Comparison of ENCODE assay signal across 22 cellular contexts in genomic region chr15:77622212-77622941, GRCh38. TPM values are rescaled to one million over a fixed set of nuclear protein-coding genes. Genes with fewer than 3 reads are reported as not detected.
DNase-seq lines count a peak whose midpoint lies in the region; FAIRE-seq and TF ChIP-seq lines count a peak whose summit lies in the region.
"Had no signal": no experiment of that assay in that cellular context is flagged by ENCODE, and none has a peak within 500 bp of the region (broad histone marks: within the 10 kb centered on the region; RNA-seq: fewer than 3 reads in every experiment).

No MANE protein-coding gene starts in this region.

- H3K4ac ChIP-seq in H9 (ENCODE audit: low read depth, low read length) (no peak overlapping the region), mesenchymal stem cell (ENCODE audit: low read depth in 1 of 2, low read length in 2 of 2) (peak overlapping the region in 1 of 2 experiments; percentile 82)

- H3K9me3 Mint-ChIP-seq in H9: no peaks in the 10 kb centered on the region
- H3K9me3 Mint-ChIP-seq: CD4-positive, alpha-beta memory T cell had no signal

- no peak overlapping the region for H2BK5ac ChIP-seq in H9 (ENCODE audit: insufficient read length, low read length)
- no peak overlapping the region for H2BK5ac ChIP-seq in mesenchymal stem cell (ENCODE audit: low read depth, low read length, poor library complexity, severe bottlenecking)

- H4K5ac ChIP-seq in H9 (ENCODE audit: insufficient read length, low read depth, low read length): no peak overlapping the region

- H4K91ac ChIP-seq in H9 (ENCODE audit: insufficient read length, low read depth, low read length) (peak overlapping the region; percentile 15), mesenchymal stem cell (ENCODE audit: low read length) (peak overlapping the region; percentile 53)

- intact Hi-C loops in A673 (cut with micrococcal nuclease; ENCODE audit: unreplicated experiment): no loop called here
- intact Hi-C loops in dorsolateral prefrontal cortex (cut with DNase I): loop anchor here in 1 of 2 donors (10.0 kb wide), 1 partner anchor 208 kb away; no protein-coding TSS in a partner anchor

- H2BK20ac ChIP-seq in H9 (ENCODE audit: low read depth, low read length, poor library complexity, severe bottlenecking): no peak overlapping the region

- H3K27me3 ChIP-seq in A673 (replicated peaks; ENCODE audit: insufficient read depth, low read depth, low read length, poor library complexity): no peaks in the 10 kb centered on the region
- no peaks in the 10 kb centered on the region for H3K27me3 ChIP-seq in H9 (ENCODE audit: insufficient read depth, low read length)
- H3K27me3 ChIP-seq in dorsolateral prefrontal cortex: no peaks in the 10 kb centered on the region
- peaks cover 65 to 69% of the 10 kb centered on the region in 2 experiments for H3K27me3 ChIP-seq in mesenchymal stem cell (ENCODE audit: control insufficient read depth in 1 of 2, insufficient read depth in 1 of 2, low read length in 2 of 2)
- H3K27me3 ChIP-seq: adrenal gland had no signal

- H2BK120ac ChIP-seq in H9 (ENCODE audit: low read depth, low read length, poor library complexity, severe bottlenecking): no peak overlapping the region
- no peak overlapping the region for H2BK120ac ChIP-seq in mesenchymal stem cell (ENCODE audit: low read depth, low read length)

- no peak overlapping the region for H4K8ac ChIP-seq in H9 (replicated peaks; ENCODE audit: insufficient read length, low read depth, low read length)
- H4K8ac ChIP-seq in mesenchymal stem cell (ENCODE audit: low read length): peak overlapping the region; percentile 16

- no peaks in the 10 kb centered on the region for H3K23me2 ChIP-seq in H9 (ENCODE audit: insufficient read length, low read depth, low read length, poor library complexity, severe bottlenecking)

- H3K27ac Mint-ChIP-seq in H9: peak overlapping the region; percentile 75 to 91 (median 78)
- H3K27ac Mint-ChIP-seq: CD4-positive, alpha-beta memory T cell had no signal

- no peak overlapping the region; a peak in 2 of 5 replicates for H3K4me3 Mint-ChIP-seq in H9
- H3K4me3 Mint-ChIP-seq: CD4-positive, alpha-beta memory T cell had no signal

- H3K18ac ChIP-seq in H9 (ENCODE audit: insufficient read length, low read depth, low read length) (peak overlapping the region; percentile 56), mesenchymal stem cell (ENCODE audit: low read depth in 1 of 2, low read length in 2 of 2) (peak overlapping the region; percentile 16 to 48)

- no peak overlapping the region for H3K4me2 ChIP-seq in H9 (ENCODE audit: insufficient read depth, insufficient read length, low read length)
- H3K4me2 ChIP-seq in mesenchymal stem cell (ENCODE audit: low read length, poor library complexity, severe bottlenecking): no peak overlapping the region

- H3K23ac ChIP-seq in H9 (ENCODE audit: insufficient read length, low read depth, low read length) (no peak overlapping the region), mesenchymal stem cell (ENCODE audit: low read length in 2 of 2) (peak overlapping the region in 1 of 2 experiments; percentile 35)

- peaks cover 3% of the 10 kb centered on the region; the same call in 1 of the 2 replicates for H3K79me2 ChIP-seq in H9 (ENCODE audit: insufficient read depth, low read length)

- H3K9ac ChIP-seq in H9 (ENCODE audit: extremely low read depth, insufficient read length, low read length) (no peak overlapping the region), mesenchymal stem cell (ENCODE audit: low read length) (no peak overlapping the region)

- POLR2A ChIA-PET in A673 (lab: Charles Lee; ENCODE audit: low non-redundant PET): no interaction called here

- H3K36me3 Mint-ChIP-seq in H9 (ENCODE audit: insufficient read depth in 1 of 3, low read depth in 3 of 3): peaks cover 0 to 10% (median 0%) of the 10 kb centered on the region in 3 experiments; a peak in 5 of 7 replicates
- H3K36me3 Mint-ChIP-seq: CD4-positive, alpha-beta memory T cell had no signal

- H3K4me1 ChIP-seq in A673 (ENCODE audit: insufficient read depth, low read length, poor library complexity, severe bottlenecking) (peaks cover 51% of the 10 kb centered on the region), H9 (ENCODE audit: insufficient read depth, low read length) (peaks cover 7% of the 10 kb centered on the region; the same call in 1 of the 2 replicates), mesenchymal stem cell (ENCODE audit: control insufficient read depth, insufficient read depth, low read depth, low read length) (peaks cover 10% of the 10 kb centered on the region)
- H3K4me1 ChIP-seq: adrenal gland, SJCRH30 had no signal

- H2AK5ac ChIP-seq in H9 (ENCODE audit: insufficient read length, low read length): no peak overlapping the region
- no peak overlapping the region for H2AK5ac ChIP-seq in mesenchymal stem cell (ENCODE audit: low read length, severe bottlenecking)

- H3K36me3 ChIP-seq in A673 (ENCODE audit: insufficient read depth, low read length, poor library complexity, severe bottlenecking): no peaks in the 10 kb centered on the region
- no peaks in the 10 kb centered on the region for H3K36me3 ChIP-seq in mesenchymal stem cell (ENCODE audit: control insufficient read depth in 1 of 2, insufficient read depth in 2 of 2, low read depth in 1 of 2, low read length in 2 of 2)
- H3K36me3 ChIP-seq: adrenal gland, SJCRH30, stomach had no signal

- TF ChIP-seq CTCF in A673 (conservative IDR thresholded peaks at IDR 0.05; ENCODE audit: low read depth, low read length) (no peak), H9 (conservative IDR thresholded peaks at IDR 0.05) (no peak), dorsolateral prefrontal cortex (IDR thresholded peaks at IDR 0.05 in 54 of 56, conservative IDR thresholded peaks at IDR 0.05 in 2 of 56; ENCODE audit: low read depth in 1 of 56, partially characterized antibody in 56 of 56) (no peak)

- H3K4me1 Mint-ChIP-seq in H9: peaks cover 51 to 73% of the 10 kb centered on the region in 2 experiments
- H3K4me1 Mint-ChIP-seq: CD4-positive, alpha-beta memory T cell had no signal

- no peak overlapping the region for H3T11ph ChIP-seq in H9 (ENCODE audit: low read length)

- H3K14ac ChIP-seq in H9 (ENCODE audit: insufficient read depth, low read length) (peak overlapping the region; percentile 63), mesenchymal stem cell (ENCODE audit: low read length in 2 of 2) (peak overlapping the region in 1 of 2 experiments; percentile 2)

- H2AFZ ChIP-seq in H9 (ENCODE audit: low read length): no peak overlapping the region
- no peak overlapping the region for H2AFZ ChIP-seq in mesenchymal stem cell (ENCODE audit: low read depth, low read length)

- no peaks in the 10 kb centered on the region; the same call in 1 of the 2 replicates for H3K27me3 Mint-ChIP-seq in H9 (ENCODE audit: low read depth)

- peaks cover 2% of the 10 kb centered on the region for H4K20me1 ChIP-seq in H9 (ENCODE audit: control insufficient read depth, insufficient read depth, insufficient read length)

- no peak overlapping the region for H2BK15ac ChIP-seq in H9 (ENCODE audit: low read depth, low read length)
- H2BK15ac ChIP-seq in mesenchymal stem cell (ENCODE audit: low read depth, poor library complexity, severe bottlenecking): peak overlapping the region; percentile 26

- peak overlapping the region; percentile 28 for H3K27ac ChIP-seq in A673 (ENCODE audit: low read depth, low read length, poor library complexity, severe bottlenecking)
- no peak overlapping the region for H3K27ac ChIP-seq in H9 (ENCODE audit: insufficient read length, low read depth, low read length)
- peak overlapping the region in 55 of 59 donors; percentile 4 to 87 (median 64) for H3K27ac ChIP-seq in dorsolateral prefrontal cortex
- H3K27ac ChIP-seq in mesenchymal stem cell (ENCODE audit: low read length, poor library complexity, severe bottlenecking): no peak overlapping the region
- H3K27ac ChIP-seq: adrenal gland, SJCRH30, stomach had no signal

- no TSS peak for BruUV-seq in A673 (replicated peaks; lab: Mats Ljungman, UMichigan)

- H3K56ac ChIP-seq in H9 (ENCODE audit: insufficient read length, low read depth, low read length): no peak overlapping the region

- FAIRE-seq in urothelium cell line (lab: Jason Lieb, UNC): no peak

- CTCF ChIA-PET in A673 (lab: Charles Lee): no interaction called here

- H3K79me1 ChIP-seq in H9 (ENCODE audit: insufficient read depth, low read depth, low read length, poor library complexity, severe bottlenecking) (no peaks in the 10 kb centered on the region), mesenchymal stem cell (replicated peaks; ENCODE audit: low read length, poor library complexity, severe bottlenecking) (no peaks in the 10 kb centered on the region)

- H3K9me3 ChIP-seq in A673 (ENCODE audit: low read depth, low read length, poor library complexity, severe bottlenecking) (no peaks in the 10 kb centered on the region), H9 (ENCODE audit: control insufficient read depth, low read depth, low read length) (no peaks in the 10 kb centered on the region), mesenchymal stem cell (ENCODE audit: control insufficient read depth, low read length) (no peaks in the 10 kb centered on the region)
- H3K9me3 ChIP-seq: adrenal gland, SJCRH30, stomach had no signal

- WGBS in H9 (ENCODE audit: extremely low coverage, insufficient read length, low lambda C conversion rate): no CpG with 5 or more reads among the region's 22 CpGs
- WGBS in mesenchymal stem cell: 25% methylated on average over 22 of the region's 22 CpGs

- H2BK12ac ChIP-seq in H9 (ENCODE audit: insufficient read length, low read depth, low read length) (no peak overlapping the region), mesenchymal stem cell (ENCODE audit: low read length in 2 of 2) (peak overlapping the region in 1 of 2 experiments; percentile 1)

- H3K4me3 ChIP-seq in A673 (ENCODE audit: low read depth, low read length, poor library complexity, severe bottlenecking) (no peak overlapping the region), dorsolateral prefrontal cortex (peak overlapping the region in 14 of 59 donors; percentile 2 to 42 (median 20)), mesenchymal stem cell (ENCODE audit: insufficient read depth in 1 of 2, low read depth in 1 of 2, low read length in 2 of 2) (no peak overlapping the region)
- H3K4me3 ChIP-seq: adrenal gland, SJCRH30, stomach had no signal

- DNase-seq in A673 (ENCODE audit: low spot score): no peak
- peak; percentile 55 for DNase-seq in H9
- no peak for DNase-seq in dorsolateral prefrontal cortex
- peak; percentile 28 for DNase-seq in mesenchymal stem cell
- DNase-seq in cortex of kidney (lab: John Stamatoyannopoulos, UW): no peak
- DNase-seq in putamen (ENCODE audit: low spot score): no peak
- DNase-seq in H4 (ENCODE audit: low spot score): no peak
- no peak for DNase-seq in urothelium cell line (ENCODE audit: low spot score)
- DNase-seq: activated effector memory CD4-positive, alpha-beta T cell treated with anti-CD3 and anti-CD28 coated beads, Interleukin-2, amount 50 U/mL, for 16 hours; adrenal gland; caudate nucleus; CD4-positive, alpha-beta memory T cell; DMS79 treated with DMSO at 0.1 percent for 48 hours; effector CD4-positive, alpha-beta T cell; KBM-7; MV-4-11; NCI-H1930; NCI-H524; SJCRH30; stomach had no signal

RNA-seq across cellular contexts. Expression of gene LINGO1, which starts 10.3 kb away (rescaled TPM):
- total RNA-seq in A673 (2021) (93.7 and 111 TPM in 2 replicates), H9 (2021) (41.6 and 42.6 TPM in 2 replicates), dorsolateral prefrontal cortex (100 to 1,000 TPM in 114 of 120 experiments, 10 to 100 TPM in 6; 54.7 to 233 (median 155) TPM)
- polyA plus RNA-seq in mesenchymal stem cell (2013, experiment 1 of 2): 1.9 TPM
- polyA plus RNA-seq in mesenchymal stem cell (2013, experiment 2 of 2): 1.7 TPM
- 0.41 TPM in 1 of 2 replicates, not detected in the other for total RNA-seq in H4 (2014; rRNA removed; shearing (Covaris generic))
- total RNA-seq: CD4-positive, alpha-beta memory T cell; OCI-LY7; T-helper 2 cell treated with Interferon-gamma antibody and Interleukin-4, amounts not matched to agents 100 ng/mL and 5 ng/mL, for 36 hours had no signal
- polyA plus RNA-seq: CD4-positive, alpha-beta memory T cell had no signal

Comparison
In these comparisons a context has a peak if more than half of its experiments do, and no peak if none do; other contexts are left out.
1. DNase-seq: peak in H9 (single experiment) and mesenchymal stem cell (single experiment); none in A673 (single experiment), dorsolateral prefrontal cortex (0 of 10), cortex of kidney (single experiment), putamen (single experiment), H4 (single experiment) and urothelium cell line (single experiment).
2. H3K27ac ChIP-seq: peak in A673 (single experiment) and dorsolateral prefrontal cortex (55 of 59); none in H9 (single experiment) and mesenchymal stem cell (single experiment).
3. RNA of gene LINGO1, which starts 10.3 kb away (total RNA-seq): 54.7 to 233 TPM in dorsolateral prefrontal cortex, 93.7 to 111 TPM in A673 and 41.6 to 42.6 TPM in H9; 0.41 TPM in H4; every median in the first group is over 10 times any median in the second.